Comparison of ENCODE assay signal across 16 cellular contexts in the genomic region with DNA sequence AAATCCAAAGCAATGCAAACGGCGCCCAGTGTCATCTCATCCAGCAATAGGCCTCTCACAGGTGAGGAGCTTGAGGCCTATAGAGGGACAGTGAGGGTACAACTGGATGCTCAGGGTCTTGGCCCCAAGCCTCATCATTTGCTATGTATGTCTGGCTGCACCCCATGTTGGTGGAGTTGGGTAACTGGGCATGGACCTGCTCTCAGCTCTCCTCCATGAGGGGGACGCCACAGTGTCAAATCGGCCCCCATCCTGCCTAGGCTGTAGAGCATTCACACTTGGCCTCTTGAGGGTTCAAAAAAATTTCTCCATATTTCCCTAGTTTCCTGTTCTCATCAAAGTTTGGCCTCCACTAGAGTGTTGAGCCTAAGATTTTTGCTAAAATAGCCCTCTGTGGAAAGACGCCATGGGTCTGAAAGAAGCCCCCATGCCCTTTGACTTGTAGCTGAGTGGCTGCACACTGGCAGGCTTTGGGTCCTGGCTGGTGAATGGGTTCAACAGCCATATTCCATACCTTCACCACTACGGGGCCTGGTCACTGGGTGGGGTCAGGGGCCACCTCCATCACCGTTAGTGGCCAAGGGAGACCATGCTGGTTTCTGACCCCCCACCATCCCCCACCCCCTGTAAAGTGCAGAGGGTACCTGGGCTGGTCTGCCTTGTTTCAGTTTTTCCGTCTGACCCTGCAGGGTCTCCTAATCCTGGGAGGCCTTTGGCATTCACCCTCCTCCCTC.
DNase-seq lines count a peak whose midpoint lies in the region; ATAC-seq and TF ChIP-seq lines count a peak whose summit lies in the region.
"Had no signal": no experiment of that assay in that cellular context is flagged by ENCODE, and none has a peak within 500 bp of the region (broad histone marks: within the 10 kb centered on the region; RNA-seq: fewer than 3 reads in every experiment).

No MANE protein-coding gene starts in this region.

- H3K36me3 ChIP-seq in cardiac muscle cell (no peaks in the 10 kb centered on the region), left ventricle myocardium inferior (no peaks in the 10 kb centered on the region)

- no peaks in the 10 kb centered on the region for H3K9me3 ChIP-seq in cardiac muscle cell (ENCODE audit: low read depth)
- H3K9me3 ChIP-seq in left ventricle myocardium inferior (replicated peaks), result no peaks in the 10 kb centered on the region

- H3K4me1 ChIP-seq in cardiac muscle cell (ENCODE audit: low read depth), result peaks cover 11% of the 10 kb centered on the region
- peaks cover 8% of the 10 kb centered on the region for H3K4me1 ChIP-seq in left ventricle myocardium inferior

- no peak for ATAC-seq in sciatic nerve
- ATAC-seq: CD8-positive, alpha-beta T cell had no signal

- intact Hi-C loops in cardiac septum (cut with DNase I) (no loop called here), left ventricle myocardium inferior (cut with micrococcal nuclease) (no loop called here), sciatic nerve (cut with DNase I) (no loop called here)

- TF ChIP-seq CTCF in cardiac muscle cell (IDR thresholded peaks at IDR 0.05; ENCODE audit: low read depth, low read length) (no peak), left ventricle myocardium inferior (IDR thresholded peaks at IDR 0.05; ENCODE audit: borderline replicate concordance) (no peak)

- peak overlapping the region; percentile 15 for H3K27ac ChIP-seq in cardiac muscle cell
- peak overlapping the region; percentile 77 for H3K27ac ChIP-seq in left ventricle myocardium inferior (replicated peaks)
- H3K27ac ChIP-seq: 22Rv1 had no signal

- H3K27me3 ChIP-seq in cardiac muscle cell (no peaks in the 10 kb centered on the region), left ventricle myocardium inferior (ENCODE audit: low read depth) (no peaks in the 10 kb centered on the region)

- DNase-seq in cardiac muscle cell (ENCODE audit: low read depth in 1 of 2, low spot score in 1 of 2) (no peak), cardiac septum (ENCODE audit: low spot score) (no peak), left ventricle myocardium inferior (no peak), islet precursor cell (peak; percentile 30), ureter (ENCODE audit: low spot score) (peak; percentile 30), iPS-NIHi7 (ENCODE audit: extremely low spot score) (no peak), sciatic nerve (ENCODE audit: low spot score) (no peak)
- DNase-seq: CD8-positive, alpha-beta T cell; COR-L47; DMS153; DMS79 treated with DMSO at 0.1 percent for 48 hours; EL; GOT3; HCEC 1CT; HFFc6 had no signal

- no peak overlapping the region for H3K4me3 ChIP-seq in cardiac muscle cell
- H3K4me3 ChIP-seq in left ventricle myocardium inferior, result peak overlapping the region; percentile 19

Comparison
In these comparisons a context has a peak if more than half of its experiments do, and no peak if none do; other contexts are left out.
1. DNase-seq: peak in islet precursor cell (single experiment) and ureter (single experiment); none in cardiac muscle cell (0 of 2), cardiac septum (single experiment), left ventricle myocardium inferior (single experiment), iPS-NIHi7 (single experiment) and sciatic nerve (single experiment).